ENCODE assay signal across 27 cellular contexts in genomic region chr4:173675446-173675845, GRCh38.
"Had no signal": no experiment of that assay in that cellular context is flagged by ENCODE, and none has a peak within 500 bp of the region (broad histone marks: within the 10 kb centered on the region; RNA-seq: fewer than 3 reads in every experiment).

No MANE protein-coding gene starts in this region.

- H3K27ac ChIP-seq: stomach, suprapubic skin, testis, thoracic aorta, thyroid gland, tibial artery, tibial nerve, transverse colon, upper lobe of left lung, upper lobe of right lung, uterus, vagina had no signal

- H3K27me3 ChIP-seq: stomach, suprapubic skin, testis, thyroid gland, tibial artery, tibial nerve, transverse colon, upper lobe of left lung, upper lobe of right lung, uterus, vagina had no signal

- H3K9me3 ChIP-seq: stomach, suprapubic skin, testis, thoracic aorta, thyroid gland, tibial artery, tibial nerve, transverse colon, upper lobe of left lung, upper lobe of right lung, uterus, vagina had no signal

- FAIRE-seq: urothelium cell line had no signal

- ATAC-seq: stimulated activated effector memory CD8-positive, alpha-beta T cell treated with anti-CD3 and anti-CD28 coated beads, Interleukin-12 subunit alpha, Interleukin-12 subunit beta, amount 100 ng/mL, for 72 hours; stimulated activated memory B cell treated with anti-CD40 and anti-IgM and Interleukin-4, amounts not matched to agents 10 μg/mL and 1 μg/mL and 100 μg/mL, for 72 hours; stimulated activated naive B cell treated with anti-CD40 and anti-IgM and Interleukin-4, amounts not matched to agents 10 μg/mL and 1 μg/mL and 100 μg/mL, for 72 hours; stimulated activated naive CD8-positive, alpha-beta T cell treated with anti-CD3 and anti-CD28 coated beads, Interleukin-15, amount 100 ng/mL, for 72 hours; stimulated activated naive CD8-positive, alpha-beta T cell treated with anti-CD3 and anti-CD28 coated beads, Interleukin-15, Interleukin-2, amounts not matched to agents 100 U/mL and 50 U/mL, for 24 hours; upper lobe of right lung had no signal

- H3K4me3 ChIP-seq: stomach, suprapubic skin, testis, thoracic aorta, thyroid gland, tibial artery, tibial nerve, transverse colon, upper lobe of left lung, upper lobe of right lung, uterus, vagina had no signal

- DNase-seq: stimulated activated CD4-positive, alpha-beta T cell treated with anti-CD3 and anti-CD28 coated beads, Interleukin-2, amount 100 ng/mL, for 48 hours; stimulated activated CD4-positive, alpha-beta T cell treated with anti-CD3 and anti-CD28 coated beads, Interleukin-4, amount 100 ng/mL, for 1 hour; stimulated activated CD4-positive, alpha-beta T cell treated with anti-CD3 and anti-CD28 coated beads, Interleukin-4, amount 100 ng/mL, for 24 hours; stimulated activated CD4-positive, alpha-beta T cell treated with anti-CD3 and anti-CD28 coated beads, Interleukin-4, amount 100 ng/mL, for 4 hours; stimulated activated CD8-positive, alpha-beta memory T cell treated with anti-CD3 and anti-CD28 coated beads, Interleukin-4, amount 100 ng/mL, for 48 hours; stimulated activated naive B cell treated with anti-CD40 and anti-IgM and Interleukin-4, amounts not matched to agents 10 μg/mL and 1 μg/mL and 100 μg/mL, for 72 hours; stimulated activated naive CD4-positive, alpha-beta T cell; stimulated activated naive CD4-positive, alpha-beta T cell treated with Interleukin-2 at 50 U/mL for 16 hours; stimulated activated naive CD8-positive, alpha-beta T cell treated with anti-CD3 and anti-CD28 coated beads, Interleukin-15, amount 100 ng/mL, for 72 hours; stimulated activated naive CD8-positive, alpha-beta T cell treated with anti-CD3 and anti-CD28 coated beads, Interleukin-15, Interleukin-2, amounts not matched to agents 100 U/mL and 50 U/mL, for 24 hours; stomach; substantia nigra; testis; thyroid gland; tibial artery; transverse colon; trophoblast cell; upper lobe of left lung; upper lobe of right lung; uterus had no signal

- H3K36me3 ChIP-seq: stomach, suprapubic skin, thoracic aorta, thyroid gland, tibial artery, tibial nerve, transverse colon, upper lobe of left lung, upper lobe of right lung, uterus, vagina had no signal

- H3K4me1 ChIP-seq: stomach, suprapubic skin, testis, thyroid gland, tibial artery, tibial nerve, transverse colon, upper lobe of left lung, upper lobe of right lung, uterus, vagina had no signal
